In the genomic region with DNA sequence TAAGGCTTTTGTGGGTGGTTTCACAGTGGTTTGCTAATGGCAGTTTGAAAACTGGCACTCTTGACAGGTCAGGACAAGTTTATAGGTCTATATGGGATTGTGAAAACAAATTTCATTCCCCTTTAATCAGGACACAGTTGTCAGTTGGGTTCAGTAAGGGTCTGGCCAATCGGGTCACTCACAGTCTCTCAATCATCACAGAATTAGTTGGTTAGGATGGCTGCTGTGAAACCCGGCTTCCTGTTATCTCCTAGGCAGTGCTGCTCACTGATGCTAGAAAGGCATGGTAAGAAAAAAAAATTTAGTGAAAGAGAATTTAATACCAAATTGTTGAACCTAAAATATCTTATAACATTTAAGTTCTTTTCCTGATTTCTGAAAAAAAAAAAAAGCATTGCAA, we compare ENCODE assay signal across 33 cellular contexts.
"Had no signal": no experiment of that assay in that cellular context is flagged by ENCODE, and none has a peak within 500 bp of the region (broad histone marks: within the 10 kb centered on the region; RNA-seq: fewer than 3 reads in every experiment).

No MANE protein-coding gene starts in this region.

- H3K9me3 ChIP-seq: adrenal gland, body of pancreas, colonic mucosa had no signal

- H3K36me3 ChIP-seq: adrenal gland, cardiac muscle cell, colonic mucosa, WERI-Rb-1 had no signal

- H3K27ac Mint-ChIP-seq: activated B cell treated with CpG ODN at 0.5 μM for 24 hours; activated CD4-positive, alpha-beta memory T cell treated with anti-CD3 and anti-CD28 coated beads for 36 hours; activated CD4-positive, alpha-beta T cell treated with anti-CD3 and anti-CD28 coated beads for 36 hours; activated CD4-positive, alpha-beta T cell treated with anti-CD3 and anti-CD28 coated beads, Interleukin-2, amount 10 ng/mL, durations not matched to agents 24 days and 14 days; activated CD8-positive, alpha-beta memory T cell treated with anti-CD3 and anti-CD28 coated beads, Interleukin-2, amount 10 ng/mL, durations not matched to agents 7 days and 5 days; activated CD8-positive, alpha-beta T cell treated with anti-CD3 and anti-CD28 coated beads, Interleukin-2, amount 10 ng/mL, durations not matched to agents 7 days and 5 days; activated naive CD4-positive, alpha-beta T cell treated with anti-CD3 and anti-CD28 coated beads for 36 hours; activated naive CD4-positive, alpha-beta T cell treated with anti-CD3 and anti-CD28 coated beads, Interleukin-2, amount 50 U/mL, for 24 hours; activated naive CD8-positive, alpha-beta T cell treated with anti-CD3 and anti-CD28 coated beads for 36 hours; activated naive CD8-positive, alpha-beta T cell treated with anti-CD3 and anti-CD28 coated beads, Interleukin-2, amount 50 U/mL, for 24 hours; activated T-cell treated with anti-CD3 and anti-CD28 coated beads, Interleukin-2, amount 50 U/mL, for 24 hours; activated T-cell treated with anti-CD3 and anti-CD28 coated beads, Interleukin-2, amount 50 U/mL, for 72 hours; activated T-helper 17 cell treated with anti-CD3 and anti-CD28 coated beads, Interleukin-2, amount 50 U/mL, for 72 hours; T-helper 17 cell; T-helper 2 cell treated with Interferon-gamma antibody and Interleukin-4, amounts not matched to agents 5 μg/mL and 100 μg/mL, for 36 hours had no signal

- H3K27me3 Mint-ChIP-seq: activated B cell treated with CpG ODN at 0.5 μM for 24 hours; activated CD4-positive, alpha-beta memory T cell treated with anti-CD3 and anti-CD28 coated beads for 36 hours; activated CD4-positive, alpha-beta T cell treated with anti-CD3 and anti-CD28 coated beads for 36 hours; activated CD4-positive, alpha-beta T cell treated with anti-CD3 and anti-CD28 coated beads, Interleukin-2, amount 10 ng/mL, durations not matched to agents 24 days and 14 days; activated CD8-positive, alpha-beta memory T cell treated with anti-CD3 and anti-CD28 coated beads, Interleukin-2, amount 10 ng/mL, durations not matched to agents 7 days and 5 days; activated naive CD4-positive, alpha-beta T cell treated with anti-CD3 and anti-CD28 coated beads, Interleukin-2, amount 50 U/mL, for 24 hours; activated naive CD8-positive, alpha-beta T cell treated with anti-CD3 and anti-CD28 coated beads for 36 hours; activated naive CD8-positive, alpha-beta T cell treated with anti-CD3 and anti-CD28 coated beads, Interleukin-2, amount 50 U/mL, for 24 hours; activated T-cell treated with anti-CD3 and anti-CD28 coated beads, Interleukin-2, amount 50 U/mL, for 24 hours; activated T-helper 17 cell treated with anti-CD3 and anti-CD28 coated beads, Interleukin-2, amount 50 U/mL, for 72 hours; T-helper 17 cell had no signal

- H3K4me3 Mint-ChIP-seq: activated B cell treated with CpG ODN at 0.5 μM for 24 hours; activated CD4-positive, alpha-beta memory T cell treated with anti-CD3 and anti-CD28 coated beads for 36 hours; activated CD4-positive, alpha-beta T cell treated with anti-CD3 and anti-CD28 coated beads for 36 hours; activated CD4-positive, alpha-beta T cell treated with anti-CD3 and anti-CD28 coated beads, Interleukin-2, amount 10 ng/mL, durations not matched to agents 24 days and 14 days; activated CD8-positive, alpha-beta memory T cell treated with anti-CD3 and anti-CD28 coated beads, Interleukin-2, amount 10 ng/mL, durations not matched to agents 7 days and 5 days; activated CD8-positive, alpha-beta T cell treated with anti-CD3 and anti-CD28 coated beads, Interleukin-2, amount 10 ng/mL, durations not matched to agents 7 days and 5 days; activated naive CD4-positive, alpha-beta T cell treated with anti-CD3 and anti-CD28 coated beads for 36 hours; activated naive CD4-positive, alpha-beta T cell treated with anti-CD3 and anti-CD28 coated beads, Interleukin-2, amount 50 U/mL, for 24 hours; activated naive CD8-positive, alpha-beta T cell treated with anti-CD3 and anti-CD28 coated beads for 36 hours; activated naive CD8-positive, alpha-beta T cell treated with anti-CD3 and anti-CD28 coated beads, Interleukin-2, amount 50 U/mL, for 24 hours; activated T-cell treated with anti-CD3 and anti-CD28 coated beads, Interleukin-2, amount 50 U/mL, for 24 hours; activated T-cell treated with anti-CD3 and anti-CD28 coated beads, Interleukin-2, amount 50 U/mL, for 72 hours; activated T-helper 17 cell treated with anti-CD3 and anti-CD28 coated beads, Interleukin-2, amount 50 U/mL, for 72 hours; T-helper 17 cell; T-helper 2 cell treated with Interferon-gamma antibody and Interleukin-4, amounts not matched to agents 5 μg/mL and 100 μg/mL, for 36 hours had no signal

- ATAC-seq: activated CD4-positive, alpha-beta T cell treated with anti-CD3 and anti-CD28 coated beads for 36 hours; activated CD8-positive, alpha-beta memory T cell treated with anti-CD3 and anti-CD28 coated beads, Interleukin-2, amount 10 ng/mL, durations not matched to agents 7 days and 5 days; activated CD8-positive, alpha-beta T cell treated with anti-CD3 and anti-CD28 coated beads, Interleukin-2, amount 10 ng/mL, durations not matched to agents 7 days and 5 days; activated naive CD8-positive, alpha-beta T cell treated with anti-CD3 and anti-CD28 coated beads, Interleukin-2, amount 50 U/mL, for 24 hours; activated T-cell treated with anti-CD3 and anti-CD28 coated beads, Interleukin-2, amount 50 U/mL, for 72 hours; activated T-helper 17 cell treated with anti-CD3 and anti-CD28 coated beads, Interleukin-2, amount 50 U/mL, for 72 hours; body of pancreas; esophagus mucosa; T-helper 17 cell had no signal

- DNase-seq: activated B cell treated with CpG ODN at 0.5 μM for 24 hours; activated CD4-positive, alpha-beta memory T cell treated with anti-CD3 and anti-CD28 coated beads for 36 hours; activated CD4-positive, alpha-beta T cell treated with anti-CD3 and anti-CD28 coated beads for 36 hours; activated CD4-positive, alpha-beta T cell treated with anti-CD3 and anti-CD28 coated beads, Interleukin-2, amount 10 ng/mL, durations not matched to agents 24 days and 14 days; activated CD4-positive, CD25-positive, alpha-beta regulatory T cell treated with anti-CD3 and anti-CD28 coated beads, Interleukin-2, amount 50 U/mL, for 72 hours; activated CD8-positive, alpha-beta memory T cell treated with anti-CD3 and anti-CD28 coated beads, Interleukin-2, amount 10 ng/mL, durations not matched to agents 7 days and 5 days; activated CD8-positive, alpha-beta memory T cell treated with anti-CD3 and anti-CD28 coated beads, Interleukin-2, amount 50 U/mL, for 4 hours; activated CD8-positive, alpha-beta T cell treated with anti-CD3 and anti-CD28 coated beads, Interleukin-2, amount 10 ng/mL, durations not matched to agents 7 days and 5 days; activated effector memory CD4-positive, alpha-beta T cell treated with anti-CD3 and anti-CD28 coated beads, Interleukin-2, amount 50 U/mL, for 16 hours; activated naive CD4-positive, alpha-beta T cell treated with anti-CD3 and anti-CD28 coated beads for 36 hours; activated naive CD8-positive, alpha-beta T cell treated with anti-CD3 and anti-CD28 coated beads for 36 hours; activated naive CD8-positive, alpha-beta T cell treated with anti-CD3 and anti-CD28 coated beads, Interleukin-2, amount 50 U/mL, for 24 hours; activated T-cell treated with anti-CD3 and anti-CD28 coated beads, Interleukin-2, amount 50 U/mL, for 24 hours; activated T-cell treated with anti-CD3 and anti-CD28 coated beads, Interleukin-2, amount 50 U/mL, for 72 hours; adrenal gland; amygdala; aorta; body of pancreas; central memory CD4-positive, alpha-beta T cell; cerebellar nuclear complex; colonic mucosa; effector CD8-positive, alpha-beta T cell; foreskin fibroblast; head of caudate nucleus; T-helper 1 cell; T-helper 17 cell; T1000; WERI-Rb-1 had no signal

- H3K4me1 Mint-ChIP-seq: activated B cell treated with CpG ODN at 0.5 μM for 24 hours; activated CD4-positive, alpha-beta T cell treated with anti-CD3 and anti-CD28 coated beads, Interleukin-2, amount 10 ng/mL, durations not matched to agents 24 days and 14 days; activated CD8-positive, alpha-beta memory T cell treated with anti-CD3 and anti-CD28 coated beads, Interleukin-2, amount 10 ng/mL, durations not matched to agents 7 days and 5 days; activated T-helper 17 cell treated with anti-CD3 and anti-CD28 coated beads, Interleukin-2, amount 50 U/mL, for 72 hours; T-helper 17 cell had no signal

- H3K27me3 ChIP-seq: adrenal gland, body of pancreas, cardiac muscle cell, colonic mucosa had no signal

- H3K4me3 ChIP-seq: adrenal gland, body of pancreas, cardiac muscle cell, colonic mucosa had no signal

- H3K27ac ChIP-seq: adrenal gland, body of pancreas, cardiac muscle cell, colonic mucosa, WERI-Rb-1 had no signal

- H3K4me1 ChIP-seq: adrenal gland, body of pancreas, colonic mucosa had no signal

- H3K9me3 Mint-ChIP-seq: activated CD4-positive, alpha-beta memory T cell treated with anti-CD3 and anti-CD28 coated beads for 36 hours; activated CD4-positive, alpha-beta T cell treated with anti-CD3 and anti-CD28 coated beads, Interleukin-2, amount 10 ng/mL, durations not matched to agents 24 days and 14 days; activated naive CD4-positive, alpha-beta T cell treated with anti-CD3 and anti-CD28 coated beads for 36 hours; activated naive CD4-positive, alpha-beta T cell treated with anti-CD3 and anti-CD28 coated beads, Interleukin-2, amount 50 U/mL, for 24 hours; activated naive CD8-positive, alpha-beta T cell treated with anti-CD3 and anti-CD28 coated beads for 36 hours; activated naive CD8-positive, alpha-beta T cell treated with anti-CD3 and anti-CD28 coated beads, Interleukin-2, amount 50 U/mL, for 24 hours; activated T-cell treated with anti-CD3 and anti-CD28 coated beads, Interleukin-2, amount 50 U/mL, for 24 hours; T-helper 2 cell treated with Interferon-gamma antibody and Interleukin-4, amounts not matched to agents 5 μg/mL and 100 μg/mL, for 36 hours had no signal

- H3K36me3 Mint-ChIP-seq: activated CD4-positive, alpha-beta memory T cell treated with anti-CD3 and anti-CD28 coated beads for 36 hours; activated CD8-positive, alpha-beta memory T cell treated with anti-CD3 and anti-CD28 coated beads, Interleukin-2, amount 10 ng/mL, durations not matched to agents 7 days and 5 days; activated naive CD4-positive, alpha-beta T cell treated with anti-CD3 and anti-CD28 coated beads, Interleukin-2, amount 50 U/mL, for 24 hours; activated naive CD8-positive, alpha-beta T cell treated with anti-CD3 and anti-CD28 coated beads for 36 hours had no signal
